In the genomic region with DNA sequence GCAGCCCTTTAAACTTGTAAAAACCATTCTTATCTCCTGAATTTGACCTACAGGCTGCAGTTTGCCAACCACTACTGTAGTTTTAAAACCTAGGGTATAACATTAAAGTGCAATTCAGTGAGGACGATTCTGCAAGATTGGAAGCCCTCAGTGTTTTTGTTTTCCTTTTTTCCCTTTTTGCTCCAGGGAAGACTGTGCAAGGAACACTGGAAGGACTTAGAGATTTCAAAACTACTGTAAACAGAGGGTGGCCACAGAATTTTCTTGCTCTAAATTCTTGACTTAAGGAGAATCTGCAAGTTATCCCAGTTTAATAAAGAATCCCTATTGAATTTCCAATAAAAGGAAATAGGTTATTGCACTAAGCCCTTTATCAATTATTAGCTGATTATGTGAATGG, we compare ENCODE assay signal across 2 cellular contexts.
TF ChIP-seq lines count a peak whose summit lies in the region.

No MANE protein-coding gene starts in this region.

TF ChIP-seq in A549, 52 proteins besides CTCF, POLR2A, EP300 and RAD21:
- TF ChIP-seq, protein P1, sequence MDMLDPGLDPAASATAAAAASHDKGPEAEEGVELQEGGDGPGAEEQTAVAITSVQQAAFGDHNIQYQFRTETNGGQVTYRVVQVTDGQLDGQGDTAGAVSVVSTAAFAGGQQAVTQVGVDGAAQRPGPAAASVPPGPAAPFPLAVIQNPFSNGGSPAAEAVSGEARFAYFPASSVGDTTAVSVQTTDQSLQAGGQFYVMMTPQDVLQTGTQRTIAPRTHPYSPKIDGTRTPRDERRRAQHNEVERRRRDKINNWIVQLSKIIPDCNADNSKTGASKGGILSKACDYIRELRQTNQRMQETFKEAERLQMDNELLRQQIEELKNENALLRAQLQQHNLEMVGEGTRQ (IDR thresholded peaks at IDR 0.05) = no peak
- no peak for TF ChIP-seq KDM5A (IDR thresholded peaks at IDR 0.05)
- TF ChIP-seq, protein P2, sequence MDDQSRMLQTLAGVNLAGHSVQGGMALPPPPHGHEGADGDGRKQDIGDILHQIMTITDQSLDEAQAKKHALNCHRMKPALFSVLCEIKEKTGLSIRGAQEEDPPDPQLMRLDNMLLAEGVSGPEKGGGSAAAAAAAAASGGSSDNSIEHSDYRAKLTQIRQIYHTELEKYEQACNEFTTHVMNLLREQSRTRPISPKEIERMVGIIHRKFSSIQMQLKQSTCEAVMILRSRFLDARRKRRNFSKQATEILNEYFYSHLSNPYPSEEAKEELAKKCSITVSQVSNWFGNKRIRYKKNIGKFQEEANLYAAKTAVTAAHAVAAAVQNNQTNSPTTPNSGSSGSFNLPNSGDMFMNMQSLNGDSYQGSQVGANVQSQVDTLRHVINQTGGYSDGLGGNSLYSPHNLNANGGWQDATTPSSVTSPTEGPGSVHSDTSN (IDR thresholded peaks at IDR 0.05) = no peak
- TF ChIP-seq HDAC2 (IDR thresholded peaks at IDR 0.05) = no peak
- no peak for TF ChIP-seq HOXB5 (CRISPR knock-in tag; IDR thresholded peaks at IDR 0.05)
- TF ChIP-seq HOXA7 (CRISPR knock-in tag; IDR thresholded peaks at IDR 0.05) = no peak
- no peak for TF ChIP-seq POLR2AphosphoS2 (conservative IDR thresholded peaks at IDR 0.05; ENCODE audit: low read length)
- no peak for TF ChIP-seq ESRRA (IDR thresholded peaks at IDR 0.05; ENCODE audit: borderline replicate concordance, low read length)
- TF ChIP-seq CHD2 (IDR thresholded peaks at IDR 0.05; ENCODE audit: low read length, partially characterized antibody) = no peak
- no peak for TF ChIP-seq HOXB13 (CRISPR knock-in tag; IDR thresholded peaks at IDR 0.05; ENCODE audit: low read depth)
- TF ChIP-seq CEBPB (IDR thresholded peaks at IDR 0.05) = no peak
- TF ChIP-seq RCOR1 (IDR thresholded peaks at IDR 0.05; ENCODE audit: low read depth, low read length) = no peak
- TF ChIP-seq TP53 (CRISPR knock-in tag; IDR thresholded peaks at IDR 0.05) = no peak

TF ChIP-seq in HCT116, 20 proteins besides CTCF, POLR2A, EP300 and RAD21 (continued from another document):
- TF ChIP-seq, protein P3, sequence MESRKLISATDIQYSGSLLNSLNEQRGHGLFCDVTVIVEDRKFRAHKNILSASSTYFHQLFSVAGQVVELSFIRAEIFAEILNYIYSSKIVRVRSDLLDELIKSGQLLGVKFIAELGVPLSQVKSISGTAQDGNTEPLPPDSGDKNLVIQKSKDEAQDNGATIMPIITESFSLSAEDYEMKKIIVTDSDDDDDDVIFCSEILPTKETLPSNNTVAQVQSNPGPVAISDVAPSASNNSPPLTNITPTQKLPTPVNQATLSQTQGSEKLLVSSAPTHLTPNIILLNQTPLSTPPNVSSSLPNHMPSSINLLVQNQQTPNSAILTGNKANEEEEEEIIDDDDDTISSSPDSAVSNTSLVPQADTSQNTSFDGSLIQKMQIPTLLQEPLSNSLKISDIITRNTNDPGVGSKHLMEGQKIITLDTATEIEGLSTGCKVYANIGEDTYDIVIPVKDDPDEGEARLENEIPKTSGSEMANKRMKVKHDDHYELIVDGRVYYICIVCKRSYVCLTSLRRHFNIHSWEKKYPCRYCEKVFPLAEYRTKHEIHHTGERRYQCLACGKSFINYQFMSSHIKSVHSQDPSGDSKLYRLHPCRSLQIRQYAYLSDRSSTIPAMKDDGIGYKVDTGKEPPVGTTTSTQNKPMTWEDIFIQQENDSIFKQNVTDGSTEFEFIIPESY (IDR thresholded peaks at IDR 0.05; ENCODE audit: extremely low read depth, insufficient replicate concordance, low read length) = no peak
- TF ChIP-seq CBX3 (IDR thresholded peaks at IDR 0.05; ENCODE audit: low read depth) (no peak), POLR2AphosphoS5 (IDR thresholded peaks at IDR 0.05; ENCODE audit: low read depth, low read length) (no peak), CEBPB (IDR thresholded peaks at IDR 0.05; ENCODE audit: low read depth) (no peak), TCF7L2 (IDR thresholded peaks at IDR 0.05; ENCODE audit: borderline replicate concordance, extremely low read depth, insufficient read depth, insufficient read length) (no peak), SRF (IDR thresholded peaks at IDR 0.05; ENCODE audit: low read depth) (no peak), YY1 (IDR thresholded peaks at IDR 0.05; ENCODE audit: extremely low read depth, insufficient replicate concordance, low read depth, low read length) (no peak)
